18 cellular contexts compared by ENCODE assay signal in the genomic region with DNA sequence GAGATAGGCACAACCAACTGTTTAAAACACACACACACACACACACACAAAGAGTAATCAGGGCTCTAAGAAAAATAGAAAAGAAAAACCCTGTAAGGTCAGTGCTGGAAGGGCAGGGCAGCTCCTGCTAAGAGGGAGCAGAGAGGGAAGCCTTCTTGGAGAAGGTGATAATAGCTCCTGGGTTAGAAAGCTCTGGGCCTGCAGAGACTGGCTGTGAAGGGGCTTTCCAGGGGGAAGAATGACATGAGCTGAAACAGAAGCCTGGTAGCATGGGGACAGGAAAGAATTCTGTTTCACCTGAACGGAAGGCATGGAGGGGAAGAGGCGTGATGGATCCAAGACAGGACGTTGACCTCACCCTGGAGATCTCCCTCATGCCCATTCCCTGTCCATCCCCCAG. TPM values are rescaled to one million over a fixed set of nuclear protein-coding genes. Genes with fewer than 3 reads are reported as not detected.
A peak's percentile ranks its signal among the peaks of the same experiment; 100 is the strongest.
DNase-seq lines count a peak whose midpoint lies in the region; ATAC-seq and TF ChIP-seq lines count a peak whose summit lies in the region.
"Had no signal": no experiment of that assay in that cellular context is flagged by ENCODE, and none has a peak within 500 bp of the region (broad histone marks: within the 10 kb centered on the region; RNA-seq: fewer than 3 reads in every experiment).

No MANE protein-coding gene starts in this region.

- TF ChIP-seq CTCF in chondrocyte (IDR thresholded peaks at IDR 0.05), result no peak
- no peak for TF ChIP-seq CTCF in neural crest cell (conservative IDR thresholded peaks at IDR 0.05)
- no peak for TF ChIP-seq CTCF in left ventricle myocardium inferior (IDR thresholded peaks at IDR 0.05; ENCODE audit: borderline replicate concordance)

- H3K4me3 Mint-ChIP-seq in chondrocyte (ENCODE audit: unreplicated experiment), result no peak overlapping the region
- no peak overlapping the region for H3K4me3 Mint-ChIP-seq in neural crest cell
- H3K4me3 Mint-ChIP-seq: CD4-positive, CD25-positive, alpha-beta regulatory T cell; CD8-positive, alpha-beta memory T cell; H9; IgD-negative memory B cell had no signal

- no peak overlapping the region for H2BK120ac ChIP-seq in mesenchymal stem cell (ENCODE audit: low read depth, low read length)

- peaks cover 13 to 55% of the 10 kb centered on the region in 2 experiments for H3K27me3 ChIP-seq in mesenchymal stem cell (ENCODE audit: control insufficient read depth in 1 of 2, insufficient read depth in 1 of 2, low read length in 2 of 2)
- peaks cover 71% of the 10 kb centered on the region for H3K27me3 ChIP-seq in left ventricle myocardium inferior (ENCODE audit: low read depth)
- H3K27me3 ChIP-seq: BE2C had no signal

- H3K27ac Mint-ChIP-seq in chondrocyte (ENCODE audit: unreplicated experiment) (peak overlapping the region; percentile 72), neural crest cell (ENCODE audit: unreplicated experiment) (peak overlapping the region; percentile 54)
- H3K27ac Mint-ChIP-seq: CD4-positive, CD25-positive, alpha-beta regulatory T cell; CD8-positive, alpha-beta memory T cell; H9; IgD-negative memory B cell had no signal

- H3K36me3 Mint-ChIP-seq in chondrocyte (ENCODE audit: low read depth) (no peaks in the 10 kb centered on the region), neural crest cell (ENCODE audit: low read depth) (no peaks in the 10 kb centered on the region)
- H3K36me3 Mint-ChIP-seq: CD4-positive, CD25-positive, alpha-beta regulatory T cell; CD8-positive, alpha-beta memory T cell had no signal

- H3K27me3 Mint-ChIP-seq in chondrocyte (ENCODE audit: low read depth) (peaks cover 5% of the 10 kb centered on the region), neural crest cell (ENCODE audit: low read depth) (peaks cover 5% of the 10 kb centered on the region)
- H3K27me3 Mint-ChIP-seq: CD4-positive, CD25-positive, alpha-beta regulatory T cell had no signal

- H3K9me3 Mint-ChIP-seq in chondrocyte (ENCODE audit: low read depth) (peaks cover 6% of the 10 kb centered on the region), neural crest cell (no peaks in the 10 kb centered on the region)
- H3K9me3 Mint-ChIP-seq: CD4-positive, CD25-positive, alpha-beta regulatory T cell; CD8-positive, alpha-beta memory T cell had no signal

- H3K18ac ChIP-seq in mesenchymal stem cell (ENCODE audit: low read depth in 1 of 2, low read length in 2 of 2), result no peak overlapping the region

- no peaks in the 10 kb centered on the region for H3K36me3 ChIP-seq in mesenchymal stem cell (ENCODE audit: control insufficient read depth in 1 of 2, insufficient read depth in 2 of 2, low read depth in 1 of 2, low read length in 2 of 2)
- no peaks in the 10 kb centered on the region for H3K36me3 ChIP-seq in left ventricle myocardium inferior
- H3K36me3 ChIP-seq: BE2C had no signal

- no peak overlapping the region for H3K4me2 ChIP-seq in mesenchymal stem cell (ENCODE audit: low read length, poor library complexity, severe bottlenecking)

- no peaks in the 10 kb centered on the region for H3K79me1 ChIP-seq in mesenchymal stem cell (replicated peaks; ENCODE audit: low read length, poor library complexity, severe bottlenecking)

- H3K4me3 ChIP-seq in mesenchymal stem cell (ENCODE audit: insufficient read depth in 1 of 2, low read depth in 1 of 2, low read length in 2 of 2) (no peak overlapping the region), left ventricle myocardium inferior (no peak overlapping the region)

- no peak overlapping the region for H2AK5ac ChIP-seq in mesenchymal stem cell (ENCODE audit: low read length, severe bottlenecking)

- intact Hi-C loops in left ventricle myocardium inferior (cut with micrococcal nuclease), result no loop called here

- H2BK15ac ChIP-seq in mesenchymal stem cell (ENCODE audit: low read depth, poor library complexity, severe bottlenecking), result no peak overlapping the region

- no peak overlapping the region for H4K8ac ChIP-seq in mesenchymal stem cell (ENCODE audit: low read length)

- H3K9ac ChIP-seq in mesenchymal stem cell (ENCODE audit: low read length), result no peak overlapping the region

- 54% methylated on average over 3 of the region's 3 CpGs for WGBS in mesenchymal stem cell

- no peak overlapping the region for H2BK5ac ChIP-seq in mesenchymal stem cell (ENCODE audit: low read depth, low read length, poor library complexity, severe bottlenecking)

- H2BK12ac ChIP-seq in mesenchymal stem cell (ENCODE audit: low read length in 2 of 2), result no peak overlapping the region

- H3K9me3 ChIP-seq in mesenchymal stem cell (ENCODE audit: control insufficient read depth, low read length) (no peaks in the 10 kb centered on the region), left ventricle myocardium inferior (replicated peaks) (no peaks in the 10 kb centered on the region)
- H3K9me3 ChIP-seq: BE2C, Caco-2 had no signal

- H2AFZ ChIP-seq in mesenchymal stem cell (ENCODE audit: low read depth, low read length), result peak overlapping the region; percentile 18

- no peak overlapping the region for H4K91ac ChIP-seq in mesenchymal stem cell (ENCODE audit: low read length)

- no peak overlapping the region for H3K14ac ChIP-seq in mesenchymal stem cell (ENCODE audit: low read length in 2 of 2)

- H3K4me1 ChIP-seq in mesenchymal stem cell (ENCODE audit: control insufficient read depth, insufficient read depth, low read depth, low read length), result no peaks in the 10 kb centered on the region
- H3K4me1 ChIP-seq in left ventricle myocardium inferior, result no peaks in the 10 kb centered on the region
- H3K4me1 ChIP-seq: BE2C, Caco-2 had no signal

- no peak for ATAC-seq in HG02840 (IDR thresholded peaks at IDR 0.05; ENCODE audit: low FRiP score, unreplicated experiment)
- ATAC-seq: HepG2 had no signal

- H3K23ac ChIP-seq in mesenchymal stem cell (ENCODE audit: low read length in 2 of 2), result no peak overlapping the region

- H3K4ac ChIP-seq in mesenchymal stem cell (ENCODE audit: low read depth in 1 of 2, low read length in 2 of 2), result no peak overlapping the region

- H3K4me1 Mint-ChIP-seq in chondrocyte (ENCODE audit: low read depth), result peaks cover 52% of the 10 kb centered on the region
- H3K4me1 Mint-ChIP-seq in neural crest cell, result peaks cover 13% of the 10 kb centered on the region
- H3K4me1 Mint-ChIP-seq: CD4-positive, CD25-positive, alpha-beta regulatory T cell; CD8-positive, alpha-beta memory T cell had no signal

- DNase-seq in chondrocyte (ENCODE audit: low spot score) (no peak), mesenchymal stem cell (no peak), neural crest cell (ENCODE audit: low read depth, low spot score) (no peak), Kasumi-1 (lab: John Stamatoyannopoulos, UW) (no peak), left ventricle myocardium inferior (no peak)
- DNase-seq in stimulated activated CD4-positive, alpha-beta T cell treated with anti-CD3 and anti-CD28 coated beads, Interleukin-2, amount 100 ng/mL, for 48 hours, result no peak
- DNase-seq: ACHN; BE2C; C1 segment of cervical spinal cord; Caco-2; CD4-positive, CD25-positive, alpha-beta regulatory T cell; CD8-positive, alpha-beta memory T cell; GOT3; H9; KBM-7 had no signal

- no peak overlapping the region for H3K27ac ChIP-seq in mesenchymal stem cell (ENCODE audit: low read length, poor library complexity, severe bottlenecking)
- H3K27ac ChIP-seq in left ventricle myocardium inferior (replicated peaks), result no peak overlapping the region

RNA-seq across cellular contexts. Expression of gene WSCD1, which starts 46.7 kb away (rescaled TPM):
- 3.5 to 4.4 TPM (median 4.2 TPM) in 3 replicates for total RNA-seq in chondrocyte
- 3.0 TPM for polyA plus RNA-seq in mesenchymal stem cell (2013, experiment 1 of 2)
- 3.3 TPM for polyA plus RNA-seq in mesenchymal stem cell (2013, experiment 2 of 2)
- total RNA-seq in neural crest cell, result 75.8 and 93.3 TPM in 2 replicates
- total RNA-seq in left ventricle myocardium inferior, result 6.4 TPM
- total RNA-seq: Caco-2; CD4-positive, CD25-positive, alpha-beta regulatory T cell had no signal
- polyA plus RNA-seq: CD4-positive, CD25-positive, alpha-beta regulatory T cell; CD8-positive, alpha-beta memory T cell; IgD-negative memory B cell had no signal

Comparison
In these comparisons a context has a peak if more than half of its experiments do, and no peak if none do; other contexts are left out.
1. RNA of gene WSCD1, which starts 46.7 kb away (total RNA-seq): 75.8 to 93.3 TPM in neural crest cell; 6.4 TPM in left ventricle myocardium inferior (single experiment) and 3.5 to 4.4 TPM in chondrocyte; every median in the first group is over 10 times any median in the second.